ENCODE assay signal across 20 cellular contexts in the genomic region with DNA sequence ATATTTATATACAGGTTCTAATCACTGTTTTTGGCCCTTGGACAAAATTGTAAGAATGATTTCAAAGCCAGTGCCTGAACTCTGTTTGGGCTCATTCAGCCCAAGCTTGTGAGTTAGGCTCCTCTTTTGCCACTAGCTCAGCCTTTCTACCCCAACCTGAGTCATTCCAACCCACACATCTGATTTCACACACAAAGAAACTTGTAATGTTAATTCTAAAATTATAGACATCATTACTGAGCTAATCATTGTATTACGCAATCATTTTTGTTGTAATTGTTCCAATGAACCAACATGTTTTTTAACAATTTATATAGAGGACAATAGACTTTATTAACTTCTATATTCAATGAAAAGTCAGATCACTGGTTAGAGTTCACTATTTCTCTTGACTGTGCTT.
DNase-seq lines count a peak whose midpoint lies in the region; ATAC-seq, FAIRE-seq and TF ChIP-seq lines count a peak whose summit lies in the region.
"Had no signal": no experiment of that assay in that cellular context is flagged by ENCODE, and none has a peak within 500 bp of the region (broad histone marks: within the 10 kb centered on the region; RNA-seq: fewer than 3 reads in every experiment).

No MANE protein-coding gene starts in this region.

- H3K4ac ChIP-seq in H1 (replicated peaks; ENCODE audit: insufficient read length, low read depth, low read length): no peak overlapping the region

- TF ChIP-seq EP300 in HepG2 (IDR thresholded peaks at IDR 0.05; ENCODE audit: low read depth in 2 of 2, low read length in 2 of 2) (no peak), HepG2 (CRISPR knock-in tag; IDR thresholded peaks at IDR 0.05; ENCODE audit: borderline replicate concordance) (no peak), H1 (IDR thresholded peaks at IDR 0.05; ENCODE audit: borderline replicate concordance in 1 of 2, low read depth in 2 of 2, low read length in 2 of 2) (no peak)

- H2BK120ac ChIP-seq in H1 (replicated peaks; ENCODE audit: low read depth, low read length): no peak overlapping the region

- H3K36me3 Mint-ChIP-seq in effector memory CD8-positive, alpha-beta T cell (ENCODE audit: insufficient read depth): peaks cover 2% of the 10 kb centered on the region
- H3K36me3 Mint-ChIP-seq in activated T-helper 17 cell treated with anti-CD3 and anti-CD28 coated beads, Interleukin-2, amount 50 U/mL, for 72 hours (ENCODE audit: low read depth): no peaks in the 10 kb centered on the region
- H3K36me3 Mint-ChIP-seq: CD4-positive, CD25-positive, alpha-beta regulatory T cell had no signal

- TF ChIP-seq POLR2A in HepG2 (IDR thresholded peaks at IDR 0.05; ENCODE audit: insufficient read depth in 1 of 2, low read depth in 2 of 2, low read length in 2 of 2) (no peak), right lobe of liver (IDR thresholded peaks at IDR 0.05) (no peak), H1 (IDR thresholded peaks at IDR 0.05; ENCODE audit: control extremely low read depth in 1 of 2, low read depth in 2 of 2, low read length in 2 of 2) (no peak)

- intact Hi-C loops in HepG2 (cut with micrococcal nuclease; ENCODE audit: unreplicated experiment) (no loop called here), right lobe of liver (cut with DNase I) (no loop called here)

- TF ChIP-seq CTCF in HepG2 (CRISPR knock-in tag; IDR thresholded peaks at IDR 0.05): no peak
- no peak for TF ChIP-seq CTCF in right lobe of liver (IDR thresholded peaks at IDR 0.05)
- no peak for TF ChIP-seq CTCF in H1 (IDR thresholded peaks at IDR 0.05; ENCODE audit: control extremely low read depth in 1 of 3, insufficient read depth in 1 of 3, low read depth in 1 of 3, low read length in 3 of 3)
- TF ChIP-seq CTCF in fibroblast of villous mesenchyme (IDR thresholded peaks at IDR 0.05; ENCODE audit: insufficient read depth, low read depth, low read length): no peak

- no peaks in the 10 kb centered on the region for H3K4me1 ChIP-seq in HepG2 (ENCODE audit: insufficient read depth, low read length)
- H3K4me1 ChIP-seq in right lobe of liver: no peaks in the 10 kb centered on the region
- H3K4me1 ChIP-seq in H1 (replicated peaks in 1 of 4; ENCODE audit: control insufficient read depth in 3 of 4, insufficient read depth in 4 of 4, low read length in 3 of 4): no peaks in the 10 kb centered on the region
- H3K4me1 ChIP-seq: Caco-2 had no signal

- no peak overlapping the region for H3K27ac ChIP-seq in HepG2 (ENCODE audit: extremely low read length, insufficient read depth, low read length)
- H3K27ac ChIP-seq in right lobe of liver: no peak overlapping the region
- H3K27ac ChIP-seq in H1 (ENCODE audit: low read depth, low read length): no peak overlapping the region
- H3K27ac ChIP-seq: HL-60 had no signal

- no peaks in the 10 kb centered on the region for H3K27me3 Mint-ChIP-seq in effector memory CD8-positive, alpha-beta T cell
- no peaks in the 10 kb centered on the region for H3K27me3 Mint-ChIP-seq in activated T-helper 17 cell treated with anti-CD3 and anti-CD28 coated beads, Interleukin-2, amount 50 U/mL, for 72 hours
- H3K27me3 Mint-ChIP-seq: B cell; CD4-positive, CD25-positive, alpha-beta regulatory T cell had no signal

- H3K9me3 Mint-ChIP-seq in effector memory CD8-positive, alpha-beta T cell: no peaks in the 10 kb centered on the region
- no peaks in the 10 kb centered on the region for H3K9me3 Mint-ChIP-seq in activated T-helper 17 cell treated with anti-CD3 and anti-CD28 coated beads, Interleukin-2, amount 50 U/mL, for 72 hours
- H3K9me3 Mint-ChIP-seq: H9 had no signal

- no peak overlapping the region for H3K18ac ChIP-seq in H1 (ENCODE audit: extremely low read depth, low read length)

- WGBS in HepG2 (ENCODE audit: low lambda C conversion rate): 0% methylated on average over 1 of the region's 1 CpG
- WGBS in right lobe of liver (ENCODE audit: insufficient coverage, low coverage, low lambda C conversion rate, missing lambda C conversion rate): 95% methylated on average over 1 of the region's 1 CpG
- 78% methylated on average over 1 of the region's 1 CpG; no CpG with 5 or more reads in 1 of the 2 experiments for WGBS in H1 (ENCODE audit: extremely low coverage in 1 of 2, insufficient coverage in 1 of 2, insufficient read length in 1 of 2, insufficient replicate concordance in 2 of 2, low coverage in 1 of 2, low lambda C conversion rate in 2 of 2, missing lambda C conversion rate in 1 of 2), 2 experiments

- H3K4me1 Mint-ChIP-seq in effector memory CD8-positive, alpha-beta T cell (ENCODE audit: low read depth in 2 of 2): no peaks in the 10 kb centered on the region
- no peaks in the 10 kb centered on the region for H3K4me1 Mint-ChIP-seq in activated T-helper 17 cell treated with anti-CD3 and anti-CD28 coated beads, Interleukin-2, amount 50 U/mL, for 72 hours
- H3K4me1 Mint-ChIP-seq: B cell; CD4-positive, CD25-positive, alpha-beta regulatory T cell had no signal

- in situ Hi-C loops in HepG2 (cut with HindIII; ENCODE audit: extremely low pct_ligation_motif_present, low pct_unique_long_range_greater_than_20kb): no loop called here

- BruUV-seq in HepG2 (replicated peaks; lab: Mats Ljungman, UMichigan): no TSS peak

- H3K27ac Mint-ChIP-seq in effector memory CD8-positive, alpha-beta T cell: no peak overlapping the region
- no peak overlapping the region for H3K27ac Mint-ChIP-seq in activated T-helper 17 cell treated with anti-CD3 and anti-CD28 coated beads, Interleukin-2, amount 50 U/mL, for 72 hours
- H3K27ac Mint-ChIP-seq: B cell; CD4-positive, CD25-positive, alpha-beta regulatory T cell had no signal

- no peak overlapping the region for H4K5ac ChIP-seq in H1 (ENCODE audit: insufficient read length, low read depth, low read length)

- CTCF ChIA-PET in HepG2 (lab: Yijun Ruan, JAX; ENCODE audit: low intra/inter-chr PET ratio, low total read pairs) (no interaction called here), H1 (lab: Charles Lee; ENCODE audit: partially characterized antibody) (no interaction called here)

- no peak overlapping the region for H3K23ac ChIP-seq in H1 (ENCODE audit: insufficient read length)

- POLR2A ChIA-PET in HepG2 (lab: Yijun Ruan, JAX) (no interaction called here), H1 (lab: Charles Lee; ENCODE audit: partially characterized antibody) (no interaction called here)

- no peak overlapping the region for H2AK5ac ChIP-seq in H1 (ENCODE audit: low read depth, low read length)

- no peak overlapping the region for H3K4me3 Mint-ChIP-seq in effector memory CD8-positive, alpha-beta T cell
- H3K4me3 Mint-ChIP-seq in activated T-helper 17 cell treated with anti-CD3 and anti-CD28 coated beads, Interleukin-2, amount 50 U/mL, for 72 hours: no peak overlapping the region
- H3K4me3 Mint-ChIP-seq: B cell; CD4-positive, CD25-positive, alpha-beta regulatory T cell; H9 had no signal

- H3K9me3 ChIP-seq in HepG2 (ENCODE audit: low read length): no peaks in the 10 kb centered on the region
- H3K9me3 ChIP-seq in right lobe of liver: no peaks in the 10 kb centered on the region
- no peaks in the 10 kb centered on the region for H3K9me3 ChIP-seq in H1 (ENCODE audit: insufficient read depth in 2 of 2, low read depth in 1 of 2, low read length in 1 of 2)
- H3K9me3 ChIP-seq: Caco-2 had no signal

- no peak overlapping the region for H3K4me3 ChIP-seq in HepG2 (replicated peaks in 1 of 3; ENCODE audit: insufficient read depth in 1 of 3, low read depth in 2 of 3, low read length in 3 of 3)
- no peak overlapping the region for H3K4me3 ChIP-seq in right lobe of liver
- H3K4me3 ChIP-seq in H1 (ENCODE audit: extremely low read depth in 1 of 4, insufficient read depth in 2 of 4, low read depth in 3 of 4, low read length in 4 of 4): no peak overlapping the region
- H3K4me3 ChIP-seq in fibroblast of villous mesenchyme (ENCODE audit: low read depth, low read length): no peak overlapping the region

- H3K79me1 ChIP-seq in H1 (ENCODE audit: low read depth, low read length): no peaks in the 10 kb centered on the region

- H2BK5ac ChIP-seq in H1 (ENCODE audit: low read depth, low read length): no peak overlapping the region

- H2BK15ac ChIP-seq in H1 (ENCODE audit: low read length): no peak overlapping the region

- no peak for DNase-seq in HepG2 (ENCODE audit: low spot score)
- DNase-seq in right lobe of liver: no peak
- DNase-seq in H1 (ENCODE audit: low read depth in 1 of 2, low spot score in 2 of 2): no peak
- DNase-seq in fibroblast of villous mesenchyme (ENCODE audit: low read depth): peak; percentile 20
- no peak for DNase-seq in effector memory CD8-positive, alpha-beta T cell
- DNase-seq in islet precursor cell: no peak
- no peak for DNase-seq in NCI-H526 treated with DMSO at 0.1 percent for 48 hours (lab: John Stamatoyannopoulos, UW)
- DNase-seq: 8988T; Caco-2; CD4-positive, CD25-positive, alpha-beta regulatory T cell; DMS153; GDM1; H9; NCI-H1105; NCI-H2081; NCI-H446 treated with DMSO at 0.1 percent for 48 hours; NCI-H774 had no signal

- TF ChIP-seq RAD21 in HepG2 (CRISPR knock-in tag; IDR thresholded peaks at IDR 0.05) (no peak), H1 (IDR thresholded peaks at IDR 0.05 in 1 of 2, conservative IDR thresholded peaks at IDR 0.05 in 1 of 2; ENCODE audit: low read depth in 2 of 2, low read length in 2 of 2) (no peak)

- no peaks in the 10 kb centered on the region for H3K36me3 ChIP-seq in HepG2 (replicated peaks in 1 of 2; ENCODE audit: control insufficient read depth in 1 of 2, insufficient read depth in 2 of 2, low read length in 2 of 2)
- no peaks in the 10 kb centered on the region for H3K36me3 ChIP-seq in right lobe of liver
- no peaks in the 10 kb centered on the region for H3K36me3 ChIP-seq in H1 (ENCODE audit: control insufficient read depth in 2 of 4, insufficient read depth in 4 of 4, low read length in 3 of 4)

- H3K27me3 ChIP-seq in HepG2 (ENCODE audit: control insufficient read depth in 1 of 2, insufficient read depth in 2 of 2, low read length in 2 of 2) (no peaks in the 10 kb centered on the region), right lobe of liver (no peaks in the 10 kb centered on the region), H1 (replicated peaks in 1 of 4; ENCODE audit: control insufficient read depth in 3 of 4, extremely low read depth in 1 of 4, insufficient read depth in 3 of 4, low read length in 3 of 4) (no peaks in the 10 kb centered on the region)

- no peak overlapping the region for H2BK12ac ChIP-seq in H1 (ENCODE audit: low read depth, low read length)

- peak overlapping the region; percentile 42 for H3K56ac ChIP-seq in H1 (replicated peaks; ENCODE audit: insufficient read length, low read depth, low read length)

- H4K91ac ChIP-seq in H1 (replicated peaks; ENCODE audit: insufficient read length, low read length): no peak overlapping the region

- H3K79me2 ChIP-seq in HepG2 (ENCODE audit: insufficient read depth, low read length) (no peaks in the 10 kb centered on the region), H1 (ENCODE audit: control insufficient read depth in 1 of 2, insufficient read depth in 2 of 2, low read length in 2 of 2) (no peaks in the 10 kb centered on the region)

- H2BK20ac ChIP-seq in H1 (ENCODE audit: low read length): no peak overlapping the region

- no peak for FAIRE-seq in HepG2 (lab: Jason Lieb, UNC)
- FAIRE-seq in H1 (lab: Jason Lieb, UNC): no peak

- H4K20me1 ChIP-seq in HepG2 (ENCODE audit: insufficient read depth, low read length): no peaks in the 10 kb centered on the region
- no peaks in the 10 kb centered on the region for H4K20me1 ChIP-seq in H1 (replicated peaks in 1 of 2; ENCODE audit: control insufficient read depth in 1 of 2, insufficient read depth in 2 of 2, low read length in 2 of 2)

- H3K23me2 ChIP-seq in H1 (ENCODE audit: low read depth, low read length): no peaks in the 10 kb centered on the region

- H3K14ac ChIP-seq in H1 (ENCODE audit: insufficient read length): no peak overlapping the region

- H3K4me2 ChIP-seq in HepG2 (ENCODE audit: low read depth, low read length) (no peak overlapping the region), H1 (ENCODE audit: insufficient read depth in 1 of 2, low read depth in 2 of 2, low read length in 2 of 2) (no peak overlapping the region)

- H3K9ac ChIP-seq in HepG2 (ENCODE audit: insufficient read depth, low read depth, low read length): no peak overlapping the region
- no peak overlapping the region for H3K9ac ChIP-seq in H1 (replicated peaks in 1 of 4; ENCODE audit: extremely low read depth in 1 of 4, low read depth in 3 of 4, low read length in 3 of 4)

- no peak overlapping the region for H4K8ac ChIP-seq in H1 (ENCODE audit: extremely low read depth, insufficient read depth, low read length)

- ATAC-seq in HepG2: no peak
- no peak for ATAC-seq in right lobe of liver
- ATAC-seq in effector memory CD8-positive, alpha-beta T cell (replicated peaks): no peak
- no peak for ATAC-seq in activated T-helper 17 cell treated with anti-CD3 and anti-CD28 coated beads, Interleukin-2, amount 50 U/mL, for 72 hours (replicated peaks)

- H2AFZ ChIP-seq in HepG2 (ENCODE audit: low read length): no peak overlapping the region
- no peak overlapping the region for H2AFZ ChIP-seq in H1 (ENCODE audit: low read length)

Comparison
In these comparisons a context has a peak if more than half of its experiments do, and no peak if none do; other contexts are left out.
1. Of the 41 proteins assayed by ChIP-seq in both HepG2 and H1: peak only in HepG2: none; only in H1: none; in both: CEBPB; in neither: 40.